1 cellular context compared by ENCODE assay signal in the genomic region with DNA sequence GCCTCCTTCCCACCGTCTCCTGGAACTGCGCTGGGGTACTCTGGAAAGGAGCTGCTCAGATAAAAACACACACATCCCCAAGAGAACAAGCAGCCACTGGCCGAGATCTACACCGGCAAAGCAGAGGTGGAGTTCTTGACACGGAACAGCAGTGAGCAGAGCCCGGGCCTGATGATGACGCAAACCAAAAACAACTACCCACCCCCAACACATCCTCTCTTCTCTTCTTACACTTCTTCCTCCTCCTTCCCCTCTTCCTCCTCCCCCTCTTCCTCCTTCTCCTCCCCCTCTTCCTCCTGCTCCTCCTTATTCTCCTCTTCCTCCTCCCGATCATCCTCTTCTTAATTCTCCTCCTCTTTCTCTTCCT.
TF ChIP-seq lines count a peak whose summit lies in the region.

No MANE protein-coding gene starts in this region.

TF ChIP-seq in GM12878, 131 proteins besides CTCF, POLR2A, EP300 and RAD21:
- TF ChIP-seq BACH1 (IDR thresholded peaks at IDR 0.05; ENCODE audit: borderline replicate concordance) (no peak), NFYA (IDR thresholded peaks at IDR 0.05; ENCODE audit: borderline replicate concordance, low read depth, low read length) (no peak), MYC (IDR thresholded peaks at IDR 0.05; ENCODE audit: insufficient read depth, insufficient read length, insufficient replicate concordance, low read length, severe bottlenecking) (no peak), STAT3 (IDR thresholded peaks at IDR 0.05; ENCODE audit: low read depth, low read length) (no peak), PAX5 (IDR thresholded peaks at IDR 0.05; ENCODE audit: borderline replicate concordance, low read depth, low read length) (no peak), CBX3 (IDR thresholded peaks at IDR 0.05; ENCODE audit: borderline replicate concordance, low read depth) (no peak), BCL11A (IDR thresholded peaks at IDR 0.05; ENCODE audit: low read depth, low read length) (no peak)
- TF ChIP-seq, protein P1, sequence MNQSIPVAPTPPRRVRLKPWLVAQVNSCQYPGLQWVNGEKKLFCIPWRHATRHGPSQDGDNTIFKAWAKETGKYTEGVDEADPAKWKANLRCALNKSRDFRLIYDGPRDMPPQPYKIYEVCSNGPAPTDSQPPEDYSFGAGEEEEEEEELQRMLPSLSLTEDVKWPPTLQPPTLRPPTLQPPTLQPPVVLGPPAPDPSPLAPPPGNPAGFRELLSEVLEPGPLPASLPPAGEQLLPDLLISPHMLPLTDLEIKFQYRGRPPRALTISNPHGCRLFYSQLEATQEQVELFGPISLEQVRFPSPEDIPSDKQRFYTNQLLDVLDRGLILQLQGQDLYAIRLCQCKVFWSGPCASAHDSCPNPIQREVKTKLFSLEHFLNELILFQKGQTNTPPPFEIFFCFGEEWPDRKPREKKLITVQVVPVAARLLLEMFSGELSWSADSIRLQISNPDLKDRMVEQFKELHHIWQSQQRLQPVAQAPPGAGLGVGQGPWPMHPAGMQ (IDR thresholded peaks at IDR 0.05; ENCODE audit: borderline replicate concordance): no peak
